8 cellular contexts compared by ENCODE assay signal in the genomic region with DNA sequence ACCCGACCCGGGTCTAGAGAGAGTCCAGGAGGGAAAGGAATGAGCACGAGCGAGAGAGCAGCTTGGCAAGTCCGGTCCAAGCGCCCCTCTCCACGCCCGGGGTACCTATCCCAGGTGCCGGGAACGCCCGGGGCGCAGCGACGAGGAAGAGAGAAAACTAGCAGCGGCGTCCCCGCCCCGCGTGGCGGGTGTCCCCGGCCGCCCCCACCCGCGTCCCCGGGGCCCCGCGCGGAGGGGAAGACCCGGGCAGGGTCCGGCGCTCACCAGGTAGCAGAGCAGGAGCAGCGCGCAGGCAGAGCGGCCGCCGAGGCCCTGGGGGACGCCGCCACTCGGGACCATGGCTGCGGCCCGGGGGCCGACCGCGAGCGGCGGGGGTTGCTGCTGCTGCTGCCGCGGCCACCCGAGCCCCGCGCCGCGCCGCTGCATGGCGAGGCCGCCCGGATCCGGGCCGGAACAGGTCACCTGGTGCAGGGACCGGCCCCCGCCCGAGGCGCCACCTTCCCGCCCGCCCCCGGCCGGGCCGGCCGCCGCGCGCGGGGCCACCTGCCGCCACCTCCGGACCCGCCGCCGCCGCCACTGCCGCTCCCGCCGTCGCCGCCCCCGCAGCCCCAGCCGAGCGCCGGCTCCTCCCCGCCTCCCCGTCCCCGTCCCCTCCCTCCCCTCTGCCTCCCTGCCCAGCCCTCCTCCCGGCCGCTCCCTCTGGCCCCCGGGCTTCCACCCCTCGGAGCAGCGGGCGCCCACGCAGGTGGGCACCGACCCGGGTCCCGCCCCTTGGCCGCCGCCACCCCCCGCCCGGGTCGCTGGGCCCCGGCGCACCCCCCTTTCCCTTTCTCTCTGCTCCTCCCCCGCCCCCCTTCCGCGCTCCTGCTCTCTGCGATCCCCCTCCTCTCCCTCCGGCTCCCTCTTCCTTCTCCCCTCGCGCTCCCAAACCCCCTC. TPM values are rescaled to one million over a fixed set of nuclear protein-coding genes. Genes with fewer than 3 reads are reported as not detected.
A peak's percentile ranks its signal among the peaks of the same experiment; 100 is the strongest.
DNase-seq lines count a peak whose midpoint lies in the region; ATAC-seq and TF ChIP-seq lines count a peak whose summit lies in the region.

A gene (minus strand): TSS at position 578 of the 936 bp plus-strand sequence. CDS start 152 bp downstream, at position 426.

- peak within 1 kb of the TSS; percentile 63 to 98 (median 92) for H3K27ac Mint-ChIP-seq in CD14-positive monocyte
- H3K27ac Mint-ChIP-seq in activated CD4-positive, alpha-beta memory T cell treated with anti-CD3 and anti-CD28 coated beads, Interleukin-2, amount 10 ng/mL, durations not matched to agents 7 days and 5 days = peak within 1 kb of the TSS; percentile 95

- H3K27me3 Mint-ChIP-seq in CD14-positive monocyte (ENCODE audit: low read depth in 3 of 3) = peaks cover 14 to 23% (median 22%) of the 10 kb centered on the region in 3 donors
- H3K27me3 Mint-ChIP-seq in activated CD4-positive, alpha-beta memory T cell treated with anti-CD3 and anti-CD28 coated beads, Interleukin-2, amount 10 ng/mL, durations not matched to agents 7 days and 5 days = no peaks in the 10 kb centered on the region

- POLR2A ChIA-PET in activated CD4-positive, alpha-beta memory T cell treated with anti-CD3 and anti-CD28 coated beads, Interleukin-2, amount 10 ng/mL, durations not matched to agents 7 days and 5 days (lab: Charles Lee) = interaction anchor here (1.0 to 3.7 kb wide), 8 partner anchors 8 to 999 kb away, joined by 3 to 17 read pairs (median 4); a partner anchor contains a TSS

- peak; percentile 51 for ATAC-seq in GM21360 (IDR thresholded peaks at IDR 0.05; ENCODE audit: unreplicated experiment)
- ATAC-seq in mucosa of descending colon = peak; percentile 60
- ATAC-seq in stimulated activated naive CD8-positive, alpha-beta T cell treated with anti-CD3 and anti-CD28 coated beads, Interleukin-15, Interleukin-2, amounts not matched to agents 100 U/mL and 50 U/mL, for 24 hours = peak; percentile 53

- no peaks in the 10 kb centered on the region for H3K9me3 ChIP-seq in mucosa of descending colon

- DNase-seq in CD14-positive monocyte (ENCODE audit: low spot score) = no peak
- DNase-seq in LoVo (ENCODE audit: low spot score) = peak; percentile 59
- peak; percentile 58 for DNase-seq in activated CD4-positive, alpha-beta memory T cell treated with anti-CD3 and anti-CD28 coated beads, Interleukin-2, amount 10 ng/mL, durations not matched to agents 7 days and 5 days
- DNase-seq in effector CD8-positive, alpha-beta T cell (lab: John Stamatoyannopoulos, UW) = peak; percentile 27
- DNase-seq in mucosa of descending colon = peak; percentile 67 to 88 (median 86)
- DNase-seq in stimulated activated naive CD8-positive, alpha-beta T cell treated with anti-CD3 and anti-CD28 coated beads, Interleukin-15, Interleukin-2, amounts not matched to agents 100 U/mL and 50 U/mL, for 24 hours = peak; percentile 71
- no peak for DNase-seq in DMS153 (lab: John Stamatoyannopoulos, UW)

- peaks cover 29% of the 10 kb centered on the region for H3K4me1 ChIP-seq in mucosa of descending colon (ENCODE audit: low read depth)

- CTCF ChIA-PET in activated CD4-positive, alpha-beta memory T cell treated with anti-CD3 and anti-CD28 coated beads, Interleukin-2, amount 10 ng/mL, durations not matched to agents 7 days and 5 days (lab: Charles Lee) = interaction anchor here (0.9 kb wide), 1 partner anchor 423 kb away, joined by 3 read pairs; no protein-coding TSS in a partner anchor

- H3K4me3 ChIP-seq in mucosa of descending colon = peak within 1 kb of the TSS; percentile 83

- H3K36me3 ChIP-seq in mucosa of descending colon (ENCODE audit: low read depth) = no peaks in the 10 kb centered on the region

- H3K9me3 Mint-ChIP-seq in CD14-positive monocyte = peaks cover 0 to 5% (median 3%) of the 10 kb centered on the region in 7 donors
- no peaks in the 10 kb centered on the region for H3K9me3 Mint-ChIP-seq in activated CD4-positive, alpha-beta memory T cell treated with anti-CD3 and anti-CD28 coated beads, Interleukin-2, amount 10 ng/mL, durations not matched to agents 7 days and 5 days

- peaks cover 44% of the 10 kb centered on the region for H3K4me1 Mint-ChIP-seq in CD14-positive monocyte
- H3K4me1 Mint-ChIP-seq in activated CD4-positive, alpha-beta memory T cell treated with anti-CD3 and anti-CD28 coated beads, Interleukin-2, amount 10 ng/mL, durations not matched to agents 7 days and 5 days = peaks cover 50% of the 10 kb centered on the region

- H3K4me3 Mint-ChIP-seq in CD14-positive monocyte = peak within 1 kb of the TSS; percentile 99 to 100
- peak within 1 kb of the TSS; percentile 97 for H3K4me3 Mint-ChIP-seq in activated CD4-positive, alpha-beta memory T cell treated with anti-CD3 and anti-CD28 coated beads, Interleukin-2, amount 10 ng/mL, durations not matched to agents 7 days and 5 days

- intact Hi-C loops in CD14-positive monocyte (cut with micrococcal nuclease) (loop anchor here (5.0 kb wide), 2 partner anchors 50 to 215 kb away; a partner anchor contains a TSS), mucosa of descending colon (cut with DNase I, micrococcal nuclease) (no loop called here)

- peaks cover 0 to 4% of the 10 kb centered on the region in 2 donors for H3K36me3 Mint-ChIP-seq in CD14-positive monocyte
- peaks cover 22% of the 10 kb centered on the region for H3K36me3 Mint-ChIP-seq in activated CD4-positive, alpha-beta memory T cell treated with anti-CD3 and anti-CD28 coated beads, Interleukin-2, amount 10 ng/mL, durations not matched to agents 7 days and 5 days (ENCODE audit: low read depth)

- TF ChIP-seq CTCF in CD14-positive monocyte (IDR thresholded peaks at IDR 0.05) = no peak
- no peak for TF ChIP-seq CTCF in mucosa of descending colon (IDR thresholded peaks at IDR 0.05)

RNA-seq across cellular contexts. Expression of the gene that starts here (rescaled TPM):
- 1 to 10 TPM in 1 of 2 donors, under 1 TPM in 1; 0.61 to 1.7 TPM for polyA plus RNA-seq in CD14-positive monocyte
- 10 to 100 TPM; 88.3 to 91.3 TPM for total RNA-seq in activated CD4-positive, alpha-beta memory T cell treated with anti-CD3 and anti-CD28 coated beads, Interleukin-2, amount 10 ng/mL, durations not matched to agents 7 days and 5 days
- 100 to 1,000 TPM in 1 of 3 donors, 10 to 100 TPM in 2; 51.7 to 104 (median 98.3) TPM for total RNA-seq in mucosa of descending colon

Comparison
In these comparisons a context has a peak if more than half of its experiments do, and no peak if none do; other contexts are left out.
1. DNase-seq: peak in LoVo (single experiment), activated CD4-positive, alpha-beta memory T cell treated with anti-CD3 and anti-CD28 coated beads, Interleukin-2, amount 10 ng/mL, durations not matched to agents 7 days and 5 days (single experiment), effector CD8-positive, alpha-beta T cell (single experiment), mucosa of descending colon (3 of 3) and stimulated activated naive CD8-positive, alpha-beta T cell treated with anti-CD3 and anti-CD28 coated beads, Interleukin-15, Interleukin-2, amounts not matched to agents 100 U/mL and 50 U/mL, for 24 hours (single experiment); none in CD14-positive monocyte (single experiment) and DMS153 (single experiment).
2. intact Hi-C loops: an anchor here in CD14-positive monocyte (5.0 kb wide); none called in mucosa of descending colon.
3. Peak in every context shown above with its lines, with median percentiles within 50 percentile points of each other: ATAC-seq.